Comparison of ENCODE assay signal across 8 cellular contexts in genomic region chr12:2291182-2291832, GRCh38.
DNase-seq lines count a peak whose midpoint lies in the region; ATAC-seq and TF ChIP-seq lines count a peak whose summit lies in the region.

No MANE protein-coding gene starts in this region.

- H3K27ac ChIP-seq in HL-60 (replicated peaks) (no peak overlapping the region), SJCRH30 (no peak overlapping the region), endodermal cell (ENCODE audit: low read depth, low read length) (no peak overlapping the region), neural progenitor cell (no peak overlapping the region)

- H3K9me3 Mint-ChIP-seq in endodermal cell (no peaks in the 10 kb centered on the region), neural progenitor cell (no peaks in the 10 kb centered on the region)

- WGBS in endodermal cell (ENCODE audit: insufficient coverage in 1 of 2, insufficient read length in 1 of 2), 2 experiments, result 76% methylated on average over 12 to 15 of the region's 15 CpGs

- no peak overlapping the region for H3K4me2 ChIP-seq in neural progenitor cell

- H3K4me3 ChIP-seq in HL-60 (replicated peaks; ENCODE audit: insufficient read depth, low read length) (no peak overlapping the region), SJCRH30 (no peak overlapping the region), endodermal cell (ENCODE audit: low read length) (no peak overlapping the region), neural progenitor cell (no peak overlapping the region)

- no peaks in the 10 kb centered on the region for H3F3A ChIP-seq in neural progenitor cell (ENCODE audit: low read depth)

- H3K27me3 Mint-ChIP-seq in endodermal cell (ENCODE audit: insufficient read depth) (no peaks in the 10 kb centered on the region), neural progenitor cell (ENCODE audit: insufficient read depth, low read depth) (peaks cover 2% of the 10 kb centered on the region)

- no peaks in the 10 kb centered on the region for H4K20me1 ChIP-seq in neural progenitor cell (ENCODE audit: low read depth)

- H3K4me1 Mint-ChIP-seq in endodermal cell, result peaks cover 36% of the 10 kb centered on the region
- peaks cover 22% of the 10 kb centered on the region for H3K4me1 Mint-ChIP-seq in neural progenitor cell

- H3K79me2 ChIP-seq in neural progenitor cell (ENCODE audit: low read depth), result no peaks in the 10 kb centered on the region

- H3K36me3 Mint-ChIP-seq in endodermal cell (ENCODE audit: low read depth) (no peaks in the 10 kb centered on the region), neural progenitor cell (no peaks in the 10 kb centered on the region)

- no peaks in the 10 kb centered on the region for H3K4me1 ChIP-seq in SJCRH30
- H3K4me1 ChIP-seq in endodermal cell (ENCODE audit: control insufficient read depth, insufficient read depth, low read length), result no peaks in the 10 kb centered on the region
- H3K4me1 ChIP-seq in neural progenitor cell, result no peaks in the 10 kb centered on the region

- peak overlapping the region; percentile 1 for H2AFZ ChIP-seq in neural progenitor cell (replicated peaks)

- H3K36me3 ChIP-seq in SJCRH30 (no peaks in the 10 kb centered on the region), endodermal cell (ENCODE audit: control insufficient read depth, insufficient read depth, low read length) (no peaks in the 10 kb centered on the region), neural progenitor cell (no peaks in the 10 kb centered on the region)

- H3K9me3 ChIP-seq in SJCRH30 (replicated peaks) (no peaks in the 10 kb centered on the region), endodermal cell (ENCODE audit: control insufficient read depth, low read length) (no peaks in the 10 kb centered on the region), neural progenitor cell (ENCODE audit: low read depth) (no peaks in the 10 kb centered on the region)

- DNase-seq in NCI-H2227 (lab: John Stamatoyannopoulos, UW; ENCODE audit: unreplicated experiment) (peak; percentile 19), NCI-H2227 treated with DMSO at 0.1 percent for 48 hours (lab: John Stamatoyannopoulos, UW) (no peak), HL-60 (ENCODE audit: low read depth in 1 of 2, low spot score in 1 of 2) (peak; percentile 56 to 70), SJCRH30 (peak; percentile 13 to 63), endodermal cell (peak; percentile 92), neural progenitor cell (ENCODE audit: low spot score) (peak; percentile 57), NCI-H2081 treated with DMSO at 0.1 percent for 48 hours (lab: John Stamatoyannopoulos, UW) (no peak)

- H3K4me3 Mint-ChIP-seq in endodermal cell, result no peak overlapping the region
- H3K4me3 Mint-ChIP-seq in neural progenitor cell, result no peak overlapping the region

- no peak for ATAC-seq in GM21381 (IDR thresholded peaks at IDR 0.05; ENCODE audit: unreplicated experiment)

- H3K9ac ChIP-seq in endodermal cell (ENCODE audit: extremely low read depth, low read length, poor library complexity, severe bottlenecking) (no peak overlapping the region), neural progenitor cell (no peak overlapping the region)

- no peak overlapping the region for H3K27ac Mint-ChIP-seq in endodermal cell
- no peak overlapping the region for H3K27ac Mint-ChIP-seq in neural progenitor cell

- TF ChIP-seq CTCF in HL-60 (IDR thresholded peaks at IDR 0.05; ENCODE audit: insufficient read depth, low read length), result no peak
- peak; percentile 100 for TF ChIP-seq CTCF in endodermal cell (conservative IDR thresholded peaks at IDR 0.05)
- TF ChIP-seq CTCF in neural progenitor cell (IDR thresholded peaks at IDR 0.05), result peak; percentile 86

- H3K27me3 ChIP-seq in HL-60 (ENCODE audit: insufficient read depth, poor library complexity, severe bottlenecking) (no peaks in the 10 kb centered on the region), SJCRH30 (peaks cover 20% of the 10 kb centered on the region), endodermal cell (ENCODE audit: control insufficient read depth, insufficient read depth, low read length, poor library complexity, severe bottlenecking) (no peaks in the 10 kb centered on the region), neural progenitor cell (no peaks in the 10 kb centered on the region)

Comparison
In these comparisons a context has a peak if more than half of its experiments do, and no peak if none do; other contexts are left out.
1. DNase-seq: peak in NCI-H2227 (single experiment), HL-60 (2 of 2), SJCRH30 (2 of 2), endodermal cell (single experiment) and neural progenitor cell (single experiment); none in NCI-H2227 treated with DMSO at 0.1 percent for 48 hours (single experiment) and NCI-H2081 treated with DMSO at 0.1 percent for 48 hours (single experiment).